In the genomic region with DNA sequence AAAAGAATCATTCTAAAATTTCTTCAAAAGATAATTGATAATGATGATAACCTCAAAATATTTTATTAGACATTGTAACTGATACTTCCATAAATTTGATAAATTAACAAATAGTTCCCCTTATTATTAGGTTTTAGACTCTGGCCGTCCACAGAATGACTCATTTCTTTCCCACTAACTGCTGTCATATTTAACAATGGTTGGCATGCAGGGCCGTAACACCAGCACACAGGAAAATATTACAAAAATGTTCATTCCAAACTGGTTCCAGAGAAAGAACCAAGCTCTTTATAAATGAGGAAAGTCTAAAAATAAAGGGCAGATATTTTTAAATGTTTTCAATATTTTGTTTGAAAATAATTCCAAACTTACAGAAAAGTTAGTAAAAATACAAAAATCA, we compare ENCODE assay signal across 11 cellular contexts. TPM values are rescaled to one million over a fixed set of nuclear protein-coding genes. Genes with fewer than 3 reads are reported as not detected.
DNase-seq lines count a peak whose midpoint lies in the region; ATAC-seq and TF ChIP-seq lines count a peak whose summit lies in the region.
"Had no signal": no experiment of that assay in that cellular context is flagged by ENCODE, and none has a peak within 500 bp of the region (broad histone marks: within the 10 kb centered on the region; RNA-seq: fewer than 3 reads in every experiment).

No MANE protein-coding gene starts in this region.

- peak; percentile 85 for DNase-seq in AG10803 (ENCODE audit: low read depth)
- DNase-seq in fibroblast of peridontal ligament (ENCODE audit: extremely low read depth), result peak; percentile 77
- peak; percentile 69 for DNase-seq in myocyte (ENCODE audit: low read depth)
- DNase-seq in DMS153 (lab: John Stamatoyannopoulos, UW), result no peak
- no peak for DNase-seq in NCI-H1930 (lab: John Stamatoyannopoulos, UW)
- DNase-seq in CD8-positive, alpha-beta T cell, result no peak
- DNase-seq: activated CD8-positive, alpha-beta memory T cell treated with anti-CD3 and anti-CD28 coated beads for 24 hours; NCI-H345 had no signal

- CTCF ChIA-PET in CD8-positive, alpha-beta T cell (lab: Charles Lee), result no interaction called here

- no peaks in the 10 kb centered on the region for H3K27me3 ChIP-seq in CD8-positive, alpha-beta T cell (ENCODE audit: insufficient read depth, low read length)
- H3K27me3 ChIP-seq: BLaER1 treated with 17β-estradiol and CSF1 and Interleukin-3, amounts not matched to agents 10 nM and 100 nM had no signal

- TF ChIP-seq CTCF in AG10803 (conservative IDR thresholded peaks at IDR 0.05; ENCODE audit: low read length), result no peak
- no peak for TF ChIP-seq CTCF in CD8-positive, alpha-beta T cell (IDR thresholded peaks at IDR 0.05)

- H3K4me1 Mint-ChIP-seq in CD8-positive, alpha-beta T cell (ENCODE audit: low read depth), result no peaks in the 10 kb centered on the region

- H3K36me3 Mint-ChIP-seq in CD8-positive, alpha-beta T cell, result no peaks in the 10 kb centered on the region

- H3K9me3 ChIP-seq in CD8-positive, alpha-beta T cell (ENCODE audit: low read length), result no peaks in the 10 kb centered on the region

- peaks cover 3% of the 10 kb centered on the region for H3K27me3 Mint-ChIP-seq in CD8-positive, alpha-beta T cell (ENCODE audit: low read depth)

- ATAC-seq in SK-N-SH treated with all-trans-retinoic acid at 6 μM for 48 hours (peak; percentile 97), GM18858 (IDR thresholded peaks at IDR 0.05; ENCODE audit: unreplicated experiment) (no peak)
- ATAC-seq in CD8-positive, alpha-beta T cell, result no peak

- H3K4me3 ChIP-seq in AG10803 (ENCODE audit: low read length), result no peak overlapping the region
- no peak overlapping the region for H3K4me3 ChIP-seq in CD8-positive, alpha-beta T cell (ENCODE audit: low read depth, low read length)
- H3K4me3 ChIP-seq: BLaER1 treated with 17β-estradiol and CSF1 and Interleukin-3, amounts not matched to agents 10 nM and 100 nM had no signal

- H3K27ac ChIP-seq in CD8-positive, alpha-beta T cell (ENCODE audit: low read depth, low read length), result no peak overlapping the region
- H3K27ac ChIP-seq: BLaER1 treated with 17β-estradiol and CSF1 and Interleukin-3, amounts not matched to agents 10 nM and 100 nM had no signal

- H3K27ac Mint-ChIP-seq in CD8-positive, alpha-beta T cell, result no peak overlapping the region

- H3K4me1 ChIP-seq in CD8-positive, alpha-beta T cell (ENCODE audit: insufficient read depth, low read length), result no peaks in the 10 kb centered on the region

- no peak overlapping the region for H3K4me3 Mint-ChIP-seq in CD8-positive, alpha-beta T cell

- peaks cover 3% of the 10 kb centered on the region for H3K9me3 Mint-ChIP-seq in CD8-positive, alpha-beta T cell

- intact Hi-C loops in CD8-positive, alpha-beta T cell (cut with DNase I, micrococcal nuclease), result no loop called here

- POLR2A ChIA-PET in CD8-positive, alpha-beta T cell (lab: Charles Lee), result no interaction called here

- no peaks in the 10 kb centered on the region for H3K36me3 ChIP-seq in CD8-positive, alpha-beta T cell (ENCODE audit: insufficient read depth, low read length)

TF ChIP-seq in SK-N-SH treated with all-trans-retinoic acid at 6 μM for 48 hours, 23 proteins besides CTCF, POLR2A, EP300 and RAD21 (continues in another document):
- TF ChIP-seq, protein P1, sequence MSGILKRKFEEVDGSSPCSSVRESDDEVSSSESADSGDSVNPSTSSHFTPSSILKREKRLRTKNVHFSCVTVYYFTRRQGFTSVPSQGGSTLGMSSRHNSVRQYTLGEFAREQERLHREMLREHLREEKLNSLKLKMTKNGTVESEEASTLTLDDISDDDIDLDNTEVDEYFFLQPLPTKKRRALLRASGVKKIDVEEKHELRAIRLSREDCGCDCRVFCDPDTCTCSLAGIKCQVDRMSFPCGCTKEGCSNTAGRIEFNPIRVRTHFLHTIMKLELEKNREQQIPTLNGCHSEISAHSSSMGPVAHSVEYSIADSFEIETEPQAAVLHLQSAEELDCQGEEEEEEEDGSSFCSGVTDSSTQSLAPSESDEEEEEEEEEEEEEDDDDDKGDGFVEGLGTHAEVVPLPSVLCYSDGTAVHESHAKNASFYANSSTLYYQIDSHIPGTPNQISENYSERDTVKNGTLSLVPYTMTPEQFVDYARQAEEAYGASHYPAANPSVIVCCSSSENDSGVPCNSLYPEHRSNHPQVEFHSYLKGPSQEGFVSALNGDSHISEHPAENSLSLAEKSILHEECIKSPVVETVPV (CRISPR knock-in tag; IDR thresholded peaks at IDR 0.05), result no peak
- TF ChIP-seq TCF4 (CRISPR knock-in tag; IDR thresholded peaks at IDR 0.05; ENCODE audit: borderline replicate concordance) (no peak), PPARA (CRISPR knock-in tag; IDR thresholded peaks at IDR 0.05; ENCODE audit: borderline replicate concordance) (no peak), ZC3H10 (CRISPR knock-in tag; IDR thresholded peaks at IDR 0.05) (peak; percentile 77; the same call in 1 of the 2 replicates), ZNF8 (CRISPR knock-in tag; IDR thresholded peaks at IDR 0.05) (no peak), OSR1 (CRISPR knock-in tag; IDR thresholded peaks at IDR 0.05) (no peak), ESRRG (CRISPR knock-in tag; IDR thresholded peaks at IDR 0.05) (no peak), ZNF70 (CRISPR knock-in tag; IDR thresholded peaks at IDR 0.05) (no peak), BACH2 (CRISPR knock-in tag; IDR thresholded peaks at IDR 0.05; ENCODE audit: borderline replicate concordance) (no peak), ISL1 (CRISPR knock-in tag; IDR thresholded peaks at IDR 0.05) (peak; percentile 66; the same call in 1 of the 2 replicates), ZFP30 (CRISPR knock-in tag; IDR thresholded peaks at IDR 0.05) (no peak), ZFP3 (CRISPR knock-in tag; IDR thresholded peaks at IDR 0.05) (no peak), SNAI2 (CRISPR knock-in tag; IDR thresholded peaks at IDR 0.05) (no peak), ZNF565 (CRISPR knock-in tag; conservative IDR thresholded peaks at IDR 0.05; ENCODE audit: low read depth) (no peak), CSDC2 (CRISPR knock-in tag; IDR thresholded peaks at IDR 0.05) (no peak), ARNTL (CRISPR knock-in tag; IDR thresholded peaks at IDR 0.05; ENCODE audit: borderline replicate concordance, low read depth) (no peak), TOX (CRISPR knock-in tag; IDR thresholded peaks at IDR 0.05; ENCODE audit: borderline replicate concordance) (no peak), GLIS3 (CRISPR knock-in tag; IDR thresholded peaks at IDR 0.05) (no peak), RARB (CRISPR knock-in tag; IDR thresholded peaks at IDR 0.05) (no peak)
- TF ChIP-seq, protein P2, sequence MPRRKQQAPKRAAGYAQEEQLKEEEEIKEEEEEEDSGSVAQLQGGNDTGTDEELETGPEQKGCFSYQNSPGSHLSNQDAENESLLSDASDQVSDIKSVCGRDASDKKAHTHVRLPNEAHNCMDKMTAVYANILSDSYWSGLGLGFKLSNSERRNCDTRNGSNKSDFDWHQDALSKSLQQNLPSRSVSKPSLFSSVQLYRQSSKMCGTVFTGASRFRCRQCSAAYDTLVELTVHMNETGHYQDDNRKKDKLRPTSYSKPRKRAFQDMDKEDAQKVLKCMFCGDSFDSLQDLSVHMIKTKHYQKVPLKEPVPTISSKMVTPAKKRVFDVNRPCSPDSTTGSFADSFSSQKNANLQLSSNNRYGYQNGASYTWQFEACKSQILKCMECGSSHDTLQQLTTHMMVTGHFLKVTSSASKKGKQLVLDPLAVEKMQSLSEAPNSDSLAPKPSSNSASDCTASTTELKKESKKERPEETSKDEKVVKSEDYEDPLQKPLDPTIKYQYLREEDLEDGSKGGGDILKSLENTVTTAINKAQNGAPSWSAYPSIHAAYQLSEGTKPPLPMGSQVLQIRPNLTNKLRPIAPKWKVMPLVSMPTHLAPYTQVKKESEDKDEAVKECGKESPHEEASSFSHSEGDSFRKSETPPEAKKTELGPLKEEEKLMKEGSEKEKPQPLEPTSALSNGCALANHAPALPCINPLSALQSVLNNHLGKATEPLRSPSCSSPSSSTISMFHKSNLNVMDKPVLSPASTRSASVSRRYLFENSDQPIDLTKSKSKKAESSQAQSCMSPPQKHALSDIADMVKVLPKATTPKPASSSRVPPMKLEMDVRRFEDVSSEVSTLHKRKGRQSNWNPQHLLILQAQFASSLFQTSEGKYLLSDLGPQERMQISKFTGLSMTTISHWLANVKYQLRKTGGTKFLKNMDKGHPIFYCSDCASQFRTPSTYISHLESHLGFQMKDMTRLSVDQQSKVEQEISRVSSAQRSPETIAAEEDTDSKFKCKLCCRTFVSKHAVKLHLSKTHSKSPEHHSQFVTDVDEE (CRISPR knock-in tag; IDR thresholded peaks at IDR 0.05), result no peak
- TF ChIP-seq, protein P3, sequence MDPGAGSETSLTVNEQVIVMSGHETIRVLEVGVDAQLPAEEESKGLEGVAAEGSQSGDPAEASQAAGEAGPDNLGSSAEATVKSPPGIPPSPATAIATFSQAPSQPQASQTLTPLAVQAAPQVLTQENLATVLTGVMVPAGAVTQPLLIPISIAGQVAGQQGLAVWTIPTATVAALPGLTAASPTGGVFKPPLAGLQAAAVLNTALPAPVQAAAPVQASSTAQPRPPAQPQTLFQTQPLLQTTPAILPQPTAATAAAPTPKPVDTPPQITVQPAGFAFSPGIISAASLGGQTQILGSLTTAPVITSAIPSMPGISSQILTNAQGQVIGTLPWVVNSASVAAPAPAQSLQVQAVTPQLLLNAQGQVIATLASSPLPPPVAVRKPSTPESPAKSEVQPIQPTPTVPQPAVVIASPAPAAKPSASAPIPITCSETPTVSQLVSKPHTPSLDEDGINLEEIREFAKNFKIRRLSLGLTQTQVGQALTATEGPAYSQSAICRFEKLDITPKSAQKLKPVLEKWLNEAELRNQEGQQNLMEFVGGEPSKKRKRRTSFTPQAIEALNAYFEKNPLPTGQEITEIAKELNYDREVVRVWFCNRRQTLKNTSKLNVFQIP (CRISPR knock-in tag; IDR thresholded peaks at IDR 0.05; ENCODE audit: borderline replicate concordance, low read depth), result no peak
- TF ChIP-seq, protein P4, sequence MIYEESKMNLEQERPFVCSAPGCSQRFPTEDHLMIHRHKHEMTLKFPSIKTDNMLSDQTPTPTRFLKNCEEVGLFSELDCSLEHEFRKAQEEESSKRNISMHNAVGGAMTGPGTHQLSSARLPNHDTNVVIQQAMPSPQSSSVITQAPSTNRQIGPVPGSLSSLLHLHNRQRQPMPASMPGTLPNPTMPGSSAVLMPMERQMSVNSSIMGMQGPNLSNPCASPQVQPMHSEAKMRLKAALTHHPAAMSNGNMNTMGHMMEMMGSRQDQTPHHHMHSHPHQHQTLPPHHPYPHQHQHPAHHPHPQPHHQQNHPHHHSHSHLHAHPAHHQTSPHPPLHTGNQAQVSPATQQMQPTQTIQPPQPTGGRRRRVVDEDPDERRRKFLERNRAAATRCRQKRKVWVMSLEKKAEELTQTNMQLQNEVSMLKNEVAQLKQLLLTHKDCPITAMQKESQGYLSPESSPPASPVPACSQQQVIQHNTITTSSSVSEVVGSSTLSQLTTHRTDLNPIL (CRISPR knock-in tag; IDR thresholded peaks at IDR 0.05; ENCODE audit: low read depth), result 0 out of 2 replicates have a peak, but pooled peaks have one; percentile 16

RNA-seq across cellular contexts. Expression of a gene that starts 28.2 kb away (rescaled TPM):
- total RNA-seq in myocyte, result 46.3 and 69.6 TPM in 2 replicates
- 25.0 TPM for polyA plus RNA-seq in myocyte (2012)
- not detected for total RNA-seq in CD8-positive, alpha-beta T cell

Comparison
In these comparisons a context has a peak if more than half of its experiments do, and no peak if none do; other contexts are left out.
1. DNase-seq: peak in AG10803 (single experiment), fibroblast of peridontal ligament (single experiment) and myocyte (single experiment); none in DMS153 (single experiment), NCI-H1930 (0 of 2) and CD8-positive, alpha-beta T cell (0 of 7).
2. RNA of a gene that starts 28.2 kb away (total RNA-seq): 46.3 to 69.6 TPM in myocyte; not detected in CD8-positive, alpha-beta T cell; every median in the first group is over 10 times any median in the second.